20 cellular contexts compared by ENCODE assay signal in genomic region chr5:156589104-156589858, GRCh38.
"Had no signal": no experiment of that assay in that cellular context is flagged by ENCODE, and none has a peak within 500 bp of the region (broad histone marks: within the 10 kb centered on the region; RNA-seq: fewer than 3 reads in every experiment).

No MANE protein-coding gene starts in this region.

- DNase-seq: activated gamma-delta T cell treated with Interleukin-2 at 50 U/mL for 16 hours; activated T-cell treated with anti-CD3 and anti-CD28 coated beads, Interleukin-2, amount 50 U/mL, for 1 hour; brain microvascular endothelial cell; central memory CD4-positive, alpha-beta T cell; colonic mucosa; endodermal cell; heart left ventricle; left lung; right cardiac atrium; stimulated activated CD4-positive, alpha-beta T cell treated with anti-CD3 and anti-CD28 coated beads, Interleukin-12 subunit alpha, Interleukin-12 subunit beta, amount 100 ng/mL, for 4 hours; stimulated activated naive CD8-positive, alpha-beta T cell treated with anti-CD3 and anti-CD28 coated beads, Interleukin-15, amount 100 ng/mL, for 72 hours; T-helper 1 cell; trophoblast cell; uterus had no signal

- H3K79me2 ChIP-seq: parathyroid adenoma had no signal

- ATAC-seq: heart left ventricle; left lung; right cardiac atrium; stimulated activated effector memory CD8-positive, alpha-beta T cell treated with anti-CD3 and anti-CD28 coated beads, Interleukin-12 subunit alpha, Interleukin-12 subunit beta, amount 100 ng/mL, for 72 hours; stimulated activated naive CD8-positive, alpha-beta T cell treated with anti-CD3 and anti-CD28 coated beads, Interleukin-15, amount 100 ng/mL, for 72 hours had no signal

- H3K4me1 ChIP-seq: colonic mucosa, left lung, uterus had no signal

- H3K36me3 ChIP-seq: ascending aorta, brain microvascular endothelial cell, colonic mucosa, left lung, suprapubic skin, uterus had no signal

- H3K27me3 ChIP-seq: ascending aorta, brain microvascular endothelial cell, colonic mucosa, heart left ventricle, left lung, suprapubic skin, uterus had no signal

- FAIRE-seq: keratinocyte, TTC549 had no signal

- H3K27ac ChIP-seq: ascending aorta, brain microvascular endothelial cell, colonic mucosa, left lung, parathyroid adenoma, suprapubic skin had no signal

- H3K4me3 ChIP-seq: ascending aorta, colonic mucosa, heart left ventricle, left lung, suprapubic skin, uterus had no signal

- H3K9ac ChIP-seq: parathyroid adenoma had no signal

- H3K9me3 ChIP-seq: ascending aorta, colonic mucosa, heart left ventricle, left lung, suprapubic skin, uterus had no signal
